ENCODE assay signal across 13 cellular contexts in genomic region chr12:110058875-110059615, GRCh38.
"Had no signal": no experiment of that assay in that cellular context is flagged by ENCODE, and none has a peak within 500 bp of the region (broad histone marks: within the 10 kb centered on the region; RNA-seq: fewer than 3 reads in every experiment).

No MANE protein-coding gene starts in this region.

- DNase-seq: activated B cell treated with CpG ODN at 0.5 μM for 24 hours; activated CD4-positive, alpha-beta T cell treated with anti-CD3 and anti-CD28 coated beads, Interleukin-2, amount 10 ng/mL, durations not matched to agents 7 days and 5 days; activated gamma-delta T cell; activated naive CD8-positive, alpha-beta T cell treated with anti-CD3 and anti-CD28 coated beads for 36 hours; activated T-cell treated with anti-CD3 and anti-CD28 coated beads, Interleukin-2, amount 50 U/mL, for 1 hour; foreskin keratinocyte; immature natural killer cell; naive thymus-derived CD4-positive, alpha-beta T cell; trophoblast cell had no signal

- H3K27me3 ChIP-seq: foreskin keratinocyte, neutrophil, right atrium auricular region had no signal

- ATAC-seq: foreskin keratinocyte; naive thymus-derived CD4-positive, alpha-beta T cell had no signal

- H3K36me3 ChIP-seq: neutrophil, right atrium auricular region had no signal

- H3K9me3 ChIP-seq: neutrophil, right atrium auricular region had no signal

- H3K4me1 ChIP-seq: right atrium auricular region had no signal

- FAIRE-seq: endothelial cell of umbilical vein had no signal

- H3K4me3 ChIP-seq: right atrium auricular region, smooth muscle cell had no signal

- H3K4me2 ChIP-seq: smooth muscle cell had no signal

- H3K27ac ChIP-seq: foreskin keratinocyte, neutrophil, right atrium auricular region had no signal
